In genomic region chr3:100744671-100745070, GRCh38 we compare ENCODE assay signal across 25 cellular contexts.
"Had no signal": no experiment of that assay in that cellular context is flagged by ENCODE, and none has a peak within 500 bp of the region (broad histone marks: within the 10 kb centered on the region; RNA-seq: fewer than 3 reads in every experiment).

No MANE protein-coding gene starts in this region.

- ATAC-seq: mucosa of descending colon; naive thymus-derived CD4-positive, alpha-beta T cell; natural killer cell treated with Interleukin-12 subunit alpha and Interleukin-12 subunit beta and Interleukin-15 and Interleukin-18, amount 100 ng/mL, for 72 hours; psoas muscle; right lobe of liver; stimulated activated memory B cell treated with anti-CD40 and anti-IgM and Interleukin-4, amounts not matched to agents 10 μg/mL and 1 μg/mL and 100 μg/mL, for 72 hours; stimulated activated naive CD8-positive, alpha-beta T cell treated with anti-CD3 and anti-CD28 coated beads, Interleukin-15, amount 100 ng/mL, for 72 hours had no signal

- H3K4me3 Mint-ChIP-seq: immature natural killer cell; naive thymus-derived CD4-positive, alpha-beta T cell; natural killer cell treated with Interleukin-12 subunit alpha and Interleukin-12 subunit beta and Interleukin-15 and Interleukin-18, amount 100 ng/mL, for 72 hours; neural crest cell; stimulated activated memory B cell treated with anti-CD40 and anti-IgM and Interleukin-4, amounts not matched to agents 10 μg/mL and 1 μg/mL and 100 μg/mL, for 72 hours; stimulated activated naive CD8-positive, alpha-beta T cell treated with anti-CD3 and anti-CD28 coated beads, Interleukin-15, amount 100 ng/mL, for 72 hours had no signal

- H3K9me3 Mint-ChIP-seq: immature natural killer cell; naive thymus-derived CD4-positive, alpha-beta T cell; natural killer cell treated with Interleukin-12 subunit alpha and Interleukin-12 subunit beta and Interleukin-15 and Interleukin-18, amount 100 ng/mL, for 72 hours; neural crest cell; stimulated activated memory B cell treated with anti-CD40 and anti-IgM and Interleukin-4, amounts not matched to agents 10 μg/mL and 1 μg/mL and 100 μg/mL, for 72 hours; stimulated activated naive CD8-positive, alpha-beta T cell treated with anti-CD3 and anti-CD28 coated beads, Interleukin-15, amount 100 ng/mL, for 72 hours had no signal

- DNase-seq: hypothalamus; immature natural killer cell; kidney; left ventricle myocardium inferior; midbrain; mucosa of descending colon; naive thymus-derived CD4-positive, alpha-beta T cell; nucleus accumbens; psoas muscle; right lobe of liver; stimulated activated CD4-positive, alpha-beta T cell treated with anti-CD3 and anti-CD28 coated beads, Interleukin-1b, Interleukin-23, amount 100 ng/mL, for 48 hours; stimulated activated CD4-positive, alpha-beta T cell treated with anti-CD3 and anti-CD28 coated beads, Interleukin-2, amount 100 ng/mL, for 48 hours; stimulated activated CD4-positive, alpha-beta T cell treated with anti-CD3 and anti-CD28 coated beads, Interleukin-4, amount 100 ng/mL, for 4 hours; stimulated activated CD8-positive, alpha-beta memory T cell treated with anti-CD3 and anti-CD28 coated beads, Interleukin-4, amount 100 ng/mL, for 48 hours; stimulated activated naive CD4-positive, alpha-beta T cell treated with Interleukin-2 at 50 U/mL for 16 hours; stimulated activated naive CD8-positive, alpha-beta T cell treated with anti-CD3 and anti-CD28 coated beads, Interleukin-15, amount 100 ng/mL, for 72 hours; substantia nigra; upper lobe of left lung had no signal

- H3K4me1 ChIP-seq: parathyroid adenoma, tibial nerve, upper lobe of left lung had no signal

- H3K27ac Mint-ChIP-seq: naive thymus-derived CD4-positive, alpha-beta T cell; natural killer cell treated with Interleukin-12 subunit alpha and Interleukin-12 subunit beta and Interleukin-15 and Interleukin-18, amount 100 ng/mL, for 72 hours; stimulated activated memory B cell treated with anti-CD40 and anti-IgM and Interleukin-4, amounts not matched to agents 10 μg/mL and 1 μg/mL and 100 μg/mL, for 72 hours; stimulated activated naive CD8-positive, alpha-beta T cell treated with anti-CD3 and anti-CD28 coated beads, Interleukin-15, amount 100 ng/mL, for 72 hours had no signal

- H2AFZ ChIP-seq: parathyroid adenoma had no signal

- H3K79me2 ChIP-seq: parathyroid adenoma had no signal

- H3K27me3 ChIP-seq: right lobe of liver, tibial nerve, upper lobe of left lung had no signal

- H3K27ac ChIP-seq: parathyroid adenoma, psoas muscle, tibial nerve, upper lobe of left lung had no signal

- H3K4me3 ChIP-seq: left ventricle myocardium inferior, lung, mucosa of descending colon, psoas muscle, right lobe of liver, smooth muscle cell, tibial nerve, upper lobe of left lung had no signal

- H3K4me1 Mint-ChIP-seq: immature natural killer cell; naive thymus-derived CD4-positive, alpha-beta T cell; neural crest cell; stimulated activated memory B cell treated with anti-CD40 and anti-IgM and Interleukin-4, amounts not matched to agents 10 μg/mL and 1 μg/mL and 100 μg/mL, for 72 hours had no signal

- H3K9me3 ChIP-seq: left ventricle myocardium inferior, mucosa of descending colon, psoas muscle, right lobe of liver, tibial nerve, upper lobe of left lung had no signal

- H3K9ac ChIP-seq: parathyroid adenoma had no signal

- H3K27me3 Mint-ChIP-seq: naive thymus-derived CD4-positive, alpha-beta T cell; natural killer cell treated with Interleukin-12 subunit alpha and Interleukin-12 subunit beta and Interleukin-15 and Interleukin-18, amount 100 ng/mL, for 72 hours; stimulated activated memory B cell treated with anti-CD40 and anti-IgM and Interleukin-4, amounts not matched to agents 10 μg/mL and 1 μg/mL and 100 μg/mL, for 72 hours; stimulated activated naive CD8-positive, alpha-beta T cell treated with anti-CD3 and anti-CD28 coated beads, Interleukin-15, amount 100 ng/mL, for 72 hours had no signal

- H3K4me2 ChIP-seq: smooth muscle cell had no signal
